Comparison of ENCODE assay signal across 2 cellular contexts in the genomic region with DNA sequence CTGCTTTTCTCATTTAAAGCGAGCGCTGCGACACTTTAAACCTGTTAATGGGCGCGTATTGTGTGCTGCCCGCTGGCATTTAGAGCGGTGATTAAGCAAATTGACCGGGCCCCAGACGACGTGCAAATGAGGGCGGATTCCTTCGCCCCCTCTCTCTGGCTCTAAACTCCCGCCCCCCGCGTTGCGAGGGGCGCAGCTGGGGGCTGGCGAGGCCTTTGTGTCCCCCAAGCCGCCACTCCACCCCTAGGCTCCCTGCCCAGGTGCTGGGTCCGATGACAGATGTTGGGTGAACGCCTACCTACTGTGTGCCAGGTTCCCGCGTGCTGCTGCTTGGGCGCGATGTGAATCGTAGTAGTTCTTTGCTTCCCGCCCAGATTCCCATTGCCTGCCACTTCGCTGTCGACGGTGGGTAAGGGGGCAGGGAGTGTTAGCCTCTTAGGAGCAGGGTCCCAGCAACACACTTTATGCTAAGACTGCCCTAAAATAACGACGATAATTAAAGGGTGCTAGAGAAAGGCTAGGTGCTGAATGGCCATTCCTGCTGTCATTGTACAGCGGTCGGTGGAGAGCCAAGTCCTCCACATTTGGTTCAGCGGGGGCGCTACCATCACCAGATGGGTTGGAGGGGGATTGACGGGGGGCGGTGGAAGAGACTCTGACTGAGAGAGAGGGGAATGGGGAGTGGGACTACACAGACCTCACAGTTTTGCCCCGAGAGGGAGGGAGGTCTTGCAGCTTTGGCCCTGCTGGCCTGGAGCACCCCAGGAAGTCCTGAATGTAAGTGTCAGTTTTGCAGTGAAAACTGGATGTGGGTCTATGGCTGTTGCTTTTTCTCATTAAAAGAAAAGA.
TF ChIP-seq lines count a peak whose summit lies in the region.

No MANE protein-coding gene starts in this region.

TF ChIP-seq in endothelial cell of umbilical vein, 7 proteins besides CTCF, POLR2A, EP300 and RAD21:
- no peak for TF ChIP-seq FOS (IDR thresholded peaks at IDR 0.05; ENCODE audit: borderline replicate concordance, insufficient read depth, low read length)

TF ChIP-seq in SK-N-SH, 30 proteins besides CTCF, POLR2A, EP300 and RAD21:
- TF ChIP-seq MEF2A (IDR thresholded peaks at IDR 0.05; ENCODE audit: borderline replicate concordance, low read depth) = no peak
- TF ChIP-seq, protein P1, sequence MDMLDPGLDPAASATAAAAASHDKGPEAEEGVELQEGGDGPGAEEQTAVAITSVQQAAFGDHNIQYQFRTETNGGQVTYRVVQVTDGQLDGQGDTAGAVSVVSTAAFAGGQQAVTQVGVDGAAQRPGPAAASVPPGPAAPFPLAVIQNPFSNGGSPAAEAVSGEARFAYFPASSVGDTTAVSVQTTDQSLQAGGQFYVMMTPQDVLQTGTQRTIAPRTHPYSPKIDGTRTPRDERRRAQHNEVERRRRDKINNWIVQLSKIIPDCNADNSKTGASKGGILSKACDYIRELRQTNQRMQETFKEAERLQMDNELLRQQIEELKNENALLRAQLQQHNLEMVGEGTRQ (IDR thresholded peaks at IDR 0.05; ENCODE audit: borderline replicate concordance, low read depth, low read length) = no peak
